9 cellular contexts compared by ENCODE assay signal in the genomic region with DNA sequence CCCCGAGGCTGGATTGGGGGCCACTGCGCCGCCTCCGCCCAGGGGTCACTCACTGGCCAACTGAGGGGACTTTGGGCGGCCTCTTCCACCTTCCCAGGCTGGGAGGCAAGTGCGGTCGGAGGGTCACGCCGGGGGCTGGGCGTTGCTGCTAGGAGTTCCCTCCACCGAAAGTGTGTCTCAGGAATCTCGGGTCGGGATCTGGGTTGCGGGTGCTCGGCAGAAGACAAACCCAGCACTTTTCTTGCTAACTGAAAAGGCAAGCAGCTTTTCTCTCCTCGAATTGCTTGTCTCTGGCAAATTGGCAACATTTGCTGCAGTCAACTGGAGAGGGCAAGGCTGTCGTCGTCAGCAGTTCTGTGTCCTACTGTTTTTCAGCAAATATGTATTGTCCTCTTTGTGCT. TPM values are rescaled to one million over a fixed set of nuclear protein-coding genes. Genes with fewer than 3 reads are reported as not detected.
DNase-seq lines count a peak whose midpoint lies in the region; FAIRE-seq and TF ChIP-seq lines count a peak whose summit lies in the region.
"Had no signal": no experiment of that assay in that cellular context is flagged by ENCODE, and none has a peak within 500 bp of the region (broad histone marks: within the 10 kb centered on the region; RNA-seq: fewer than 3 reads in every experiment).

No MANE protein-coding gene starts in this region.

- peaks cover 36% of the 10 kb centered on the region for H3K4me1 Mint-ChIP-seq in mesothelial cell of epicardium

- no peaks in the 10 kb centered on the region for H3K79me2 ChIP-seq in OCI-LY1 (ENCODE audit: insufficient read depth, low read length)

- H3K9me2 ChIP-seq in OCI-LY1 (ENCODE audit: low read depth, low read length) = no peaks in the 10 kb centered on the region

- H4K20me1 ChIP-seq in OCI-LY1 (ENCODE audit: insufficient read depth, low read length) = no peaks in the 10 kb centered on the region

- H3K36me3 ChIP-seq in OCI-LY1 (ENCODE audit: insufficient read depth, low read length) (no peaks in the 10 kb centered on the region), urinary bladder (ENCODE audit: insufficient read depth) (no peaks in the 10 kb centered on the region)

- H3K9ac ChIP-seq in OCI-LY1 (ENCODE audit: low read length) = peak overlapping the region; percentile 35; the same call in 1 of the 2 replicates

- no peaks in the 10 kb centered on the region for H3K9me3 Mint-ChIP-seq in mesothelial cell of epicardium

- H3K4me3 Mint-ChIP-seq in mesothelial cell of epicardium = peak overlapping the region; percentile 81

- no peak overlapping the region for H3K27ac ChIP-seq in OCI-LY1 (ENCODE audit: low read depth, low read length, poor library complexity, severe bottlenecking)
- H3K27ac ChIP-seq in dorsolateral prefrontal cortex = peak overlapping the region; percentile 24 to 98 (median 91)
- H3K27ac ChIP-seq in urinary bladder (ENCODE audit: low read depth) = peak overlapping the region; percentile 85

- FAIRE-seq in RCC 7860 (lab: Jason Lieb, UNC) = no peak
- FAIRE-seq: G401.6 had no signal

- DNase-seq in NCI-H2227 treated with DMSO at 0.1 percent for 48 hours (lab: John Stamatoyannopoulos, UW) (peak; percentile 48), NCI-H2227 (lab: John Stamatoyannopoulos, UW; ENCODE audit: unreplicated experiment) (no peak), dorsolateral prefrontal cortex (peak in 3 of 10 donors; percentile 35 to 51 (median 36)), mesothelial cell of epicardium (ENCODE audit: low spot score in 2 of 2, unreplicated experiment in 2 of 2) (no peak), DMS79 (lab: John Stamatoyannopoulos, UW) (no peak), RCC 7860 (ENCODE audit: low spot score) (no peak)

- no peak overlapping the region for H2AFZ ChIP-seq in OCI-LY1 (ENCODE audit: low read length)

- H3K4me3 ChIP-seq in OCI-LY1 (ENCODE audit: low read depth, low read length, poor library complexity, severe bottlenecking) = peak overlapping the region; percentile 66
- H3K4me3 ChIP-seq in dorsolateral prefrontal cortex = peak overlapping the region; percentile 50 to 96 (median 84)
- peak overlapping the region; percentile 69 for H3K4me3 ChIP-seq in urinary bladder (ENCODE audit: low read depth, low read length)

- H3K4me1 ChIP-seq in OCI-LY1 (ENCODE audit: insufficient read depth, low read length, severe bottlenecking) (peaks cover 31% of the 10 kb centered on the region), urinary bladder (ENCODE audit: insufficient read depth) (no peaks in the 10 kb centered on the region)

- WGBS in urinary bladder = under 1% methylated on average over 18 of the region's 18 CpGs

- H3K4me2 ChIP-seq in OCI-LY1 (ENCODE audit: low read length) = peak overlapping the region; percentile 91

- peaks cover 12% of the 10 kb centered on the region for H3K36me3 Mint-ChIP-seq in mesothelial cell of epicardium

- no peaks in the 10 kb centered on the region for H3F3A ChIP-seq in OCI-LY1 (ENCODE audit: insufficient read depth, low read length)

- intact Hi-C loops in dorsolateral prefrontal cortex (cut with DNase I) = loop anchor here (1.0 to 5.0 kb wide), 4 partner anchors 64 to 89 kb away; partner anchors contain the start of gene BLOC1S6 (in 2 of the 2)

- H3K27me3 Mint-ChIP-seq in mesothelial cell of epicardium (ENCODE audit: low read depth) = no peaks in the 10 kb centered on the region

- no peaks in the 10 kb centered on the region for H3K9me3 ChIP-seq in OCI-LY1 (ENCODE audit: low read length)

- peak overlapping the region; percentile 97 for H3K27ac Mint-ChIP-seq in mesothelial cell of epicardium

- no peaks in the 10 kb centered on the region for H3K27me3 ChIP-seq in OCI-LY1 (ENCODE audit: insufficient read depth, low read length)
- H3K27me3 ChIP-seq in dorsolateral prefrontal cortex = no peaks in the 10 kb centered on the region

- TF ChIP-seq CTCF in OCI-LY1 (IDR thresholded peaks at IDR 0.05; ENCODE audit: low read length) = no peak
- no peak for TF ChIP-seq CTCF in dorsolateral prefrontal cortex (IDR thresholded peaks at IDR 0.05 in 54 of 56, conservative IDR thresholded peaks at IDR 0.05 in 2 of 56; ENCODE audit: low read depth in 1 of 56, partially characterized antibody in 56 of 56)
- no peak for TF ChIP-seq CTCF in mesothelial cell of epicardium (IDR thresholded peaks at IDR 0.05; ENCODE audit: unreplicated experiment)

RNA-seq across cellular contexts. Expression of gene SLC30A4, which starts 0.4 kb away (rescaled TPM):
- total RNA-seq in dorsolateral prefrontal cortex = 10 to 100 TPM; 11.4 to 24.5 (median 17.2) TPM
- 14.9 to 15.4 TPM (median 15.0 TPM) in 3 replicates for total RNA-seq in mesothelial cell of epicardium
- 26.9 TPM for total RNA-seq in urinary bladder
- 5.4 TPM for polyA plus RNA-seq in urinary bladder
